ENCODE assay signal across 8 cellular contexts in the genomic region with DNA sequence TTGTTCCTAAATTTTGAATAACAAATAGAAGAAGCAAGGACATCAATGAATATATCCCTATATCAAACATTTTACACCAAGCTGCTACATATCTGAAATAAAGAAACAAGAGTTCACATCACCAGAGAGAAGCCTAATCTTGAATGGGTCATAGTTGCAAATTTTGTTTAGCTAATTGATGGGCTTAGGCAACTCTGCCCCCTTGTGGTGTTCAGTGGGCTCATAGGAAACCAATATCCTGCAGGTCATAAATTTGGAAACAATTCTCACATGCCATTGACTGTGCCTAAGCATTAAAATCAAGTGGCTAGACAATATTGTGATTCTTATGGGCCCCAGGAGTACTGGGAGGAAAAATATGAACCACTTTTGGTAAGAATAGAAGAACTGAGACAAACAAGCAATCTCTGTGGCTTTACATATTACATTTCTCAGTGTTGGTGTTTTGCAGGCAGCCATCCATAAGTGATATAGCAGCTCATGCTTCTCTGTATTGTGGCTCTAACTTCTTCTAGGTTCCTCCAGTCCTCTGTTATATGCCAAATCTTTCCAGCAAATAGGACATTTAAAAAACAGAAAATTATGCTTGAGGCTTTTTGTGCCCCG.
DNase-seq lines count a peak whose midpoint lies in the region; ATAC-seq lines count a peak whose summit lies in the region.

No MANE protein-coding gene starts in this region.

- H3K4me1 Mint-ChIP-seq in stimulated activated naive B cell treated with anti-CD40 and anti-IgM and Interleukin-4, amounts not matched to agents 10 μg/mL and 1 μg/mL and 100 μg/mL, for 72 hours = no peaks in the 10 kb centered on the region

- no peaks in the 10 kb centered on the region for H3K36me3 ChIP-seq in SK-N-MC (ENCODE audit: insufficient read depth, low read length)

- no peak overlapping the region for H3K4me3 Mint-ChIP-seq in stimulated activated naive B cell treated with anti-CD40 and anti-IgM and Interleukin-4, amounts not matched to agents 10 μg/mL and 1 μg/mL and 100 μg/mL, for 72 hours

- peaks cover 0 to 1% of the 10 kb centered on the region in 2 donors for H3K9me3 Mint-ChIP-seq in stimulated activated naive B cell treated with anti-CD40 and anti-IgM and Interleukin-4, amounts not matched to agents 10 μg/mL and 1 μg/mL and 100 μg/mL, for 72 hours

- no peaks in the 10 kb centered on the region for H3K27me3 Mint-ChIP-seq in stimulated activated naive B cell treated with anti-CD40 and anti-IgM and Interleukin-4, amounts not matched to agents 10 μg/mL and 1 μg/mL and 100 μg/mL, for 72 hours

- H3K36me3 Mint-ChIP-seq in stimulated activated naive B cell treated with anti-CD40 and anti-IgM and Interleukin-4, amounts not matched to agents 10 μg/mL and 1 μg/mL and 100 μg/mL, for 72 hours = no peaks in the 10 kb centered on the region

- DNase-seq in ELR (ENCODE audit: low read depth) (peak; percentile 44), NAMALWA (ENCODE audit: low spot score) (peak; percentile 85), SK-N-MC (ENCODE audit: low read depth, low spot score) (peak; percentile 77), glomerular visceral epithelial cell (ENCODE audit: extremely low spot score) (peak; percentile 52), NK-92 (lab: John Stamatoyannopoulos, UW; ENCODE audit: unreplicated experiment) (no peak)
- DNase-seq in stimulated activated naive B cell treated with anti-CD40 and anti-IgM and Interleukin-4, amounts not matched to agents 10 μg/mL and 1 μg/mL and 100 μg/mL, for 72 hours = peak; percentile 7

- no peaks in the 10 kb centered on the region for H3K9me3 ChIP-seq in SK-N-MC (ENCODE audit: low read depth, low read length)

- H3K4me3 ChIP-seq in SK-N-MC = no peak overlapping the region

- no peak overlapping the region for H3K27ac Mint-ChIP-seq in stimulated activated naive B cell treated with anti-CD40 and anti-IgM and Interleukin-4, amounts not matched to agents 10 μg/mL and 1 μg/mL and 100 μg/mL, for 72 hours

- ATAC-seq in GM21529 (IDR thresholded peaks at IDR 0.05; ENCODE audit: unreplicated experiment) (peak; percentile 63), GM19452 (IDR thresholded peaks at IDR 0.05; ENCODE audit: unreplicated experiment) (no peak)
- peak; percentile 50 to 63 for ATAC-seq in stimulated activated naive B cell treated with anti-CD40 and anti-IgM and Interleukin-4, amounts not matched to agents 10 μg/mL and 1 μg/mL and 100 μg/mL, for 72 hours (replicated peaks)

- H3K9ac ChIP-seq in SK-N-MC (ENCODE audit: insufficient read length) = no peak overlapping the region

- H3K27ac ChIP-seq in SK-N-MC = peak overlapping the region; percentile 29; the same call in 1 of the 2 replicates
